8 cellular contexts compared by ENCODE assay signal in genomic region chr6:136551103-136551502, GRCh38. TPM values are rescaled to one million over a fixed set of nuclear protein-coding genes. Genes with fewer than 3 reads are reported as not detected.
DNase-seq lines count a peak whose midpoint lies in the region; ATAC-seq, FAIRE-seq and TF ChIP-seq lines count a peak whose summit lies in the region.

No MANE protein-coding gene starts in this region.

- peak; percentile 33 for DNase-seq in G401 (ENCODE audit: low spot score)
- DNase-seq in NCI-H69 (lab: John Stamatoyannopoulos, UW), result peak; percentile 63
- peak; percentile 4 for DNase-seq in epithelial cell of esophagus (ENCODE audit: low read depth)
- DNase-seq in pancreas, result peak in 2 of 6 donors; percentile 23 to 31
- no peak for DNase-seq in NCI-H2171 (lab: John Stamatoyannopoulos, UW)
- no peak for DNase-seq in NCI-H2081 (lab: John Stamatoyannopoulos, UW)
- no peak for DNase-seq in left lobe of liver (ENCODE audit: low spot score)
- DNase-seq in HCEC 1CT, result no peak

- no peaks in the 10 kb centered on the region for H3K9me3 ChIP-seq in pancreas

- no peaks in the 10 kb centered on the region for H3K36me3 ChIP-seq in pancreas

- H3K27ac ChIP-seq in pancreas, result peak overlapping the region; percentile 76 to 94 (median 92)

- H3K4me1 ChIP-seq in pancreas, result peaks cover 0 to 15% (median 10%) of the 10 kb centered on the region in 3 donors

- 17 to 22% methylated on average over 8 of the region's 8 CpGs for WGBS in pancreas, 2 donors

- no peaks in the 10 kb centered on the region for H3K27me3 ChIP-seq in pancreas

- in situ Hi-C loops in G401 (cut with HindIII; ENCODE audit: low sequenced_read_pairs), result no loop called here

- ATAC-seq in pancreas (peak in 3 of 4 donors; percentile 6 to 49 (median 41)), left lobe of liver (no peak)

- FAIRE-seq in pancreas (lab: Jason Lieb, UNC), result no peak

- intact Hi-C loops in pancreas (cut with DNase I), result no loop called here

- peak overlapping the region; percentile 79 for H3K4me3 ChIP-seq in epithelial cell of esophagus (ENCODE audit: low read length)
- H3K4me3 ChIP-seq in pancreas, result peak overlapping the region; percentile 47 to 94 (median 83)

- TF ChIP-seq CTCF in epithelial cell of esophagus (IDR thresholded peaks at IDR 0.05; ENCODE audit: insufficient read depth, low read depth, low read length, missing control alignments) (no peak), pancreas (IDR thresholded peaks at IDR 0.05) (no peak)

RNA-seq across cellular contexts. Expression of gene MAP7, which starts 0.9 kb away (rescaled TPM):
- total RNA-seq in G401 (2014; rRNA removed; shearing (Covaris generic)), result not detected in 2 replicates
- 10 to 100 TPM; 23.7 to 37.9 (median 27.6) TPM for total RNA-seq in pancreas
- polyA plus RNA-seq in pancreas, result 10 to 100 TPM; 10.7 to 12.9 TPM
- total RNA-seq in left lobe of liver, result 18.1 TPM

Comparison
In these comparisons a context has a peak if more than half of its experiments do, and no peak if none do; other contexts are left out.
1. DNase-seq: peak in G401 (single experiment), NCI-H69 (single experiment) and epithelial cell of esophagus (single experiment); none in NCI-H2171 (single experiment), NCI-H2081 (0 of 2), left lobe of liver (single experiment) and HCEC 1CT (single experiment).
2. RNA of gene MAP7, which starts 0.9 kb away (total RNA-seq): 23.7 to 37.9 TPM in pancreas and 18.1 TPM in left lobe of liver (single experiment); not detected in G401; every median in the first group is over 10 times any median in the second.